30 cellular contexts compared by ENCODE assay signal in the genomic region with DNA sequence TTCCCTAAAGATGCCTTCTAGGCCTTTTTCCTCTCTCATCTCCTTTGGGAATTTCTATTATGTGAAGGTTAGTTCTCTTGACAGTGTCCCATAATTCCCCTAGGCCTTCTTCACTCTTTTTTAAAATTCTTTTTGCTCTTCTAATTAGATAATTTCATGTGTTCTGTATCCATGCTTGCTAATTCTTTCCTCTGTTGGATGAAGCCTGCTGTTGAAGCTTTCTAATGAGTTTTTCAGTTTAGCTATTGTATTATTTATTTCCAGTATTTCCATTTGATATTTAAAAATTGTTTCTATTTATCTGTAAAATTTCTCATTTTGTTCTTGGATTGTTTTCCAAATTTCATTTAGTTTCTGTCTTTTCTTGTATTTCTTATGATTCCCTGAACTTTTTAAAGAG. TPM values are rescaled to one million over a fixed set of nuclear protein-coding genes. Genes with fewer than 3 reads are reported as not detected.
"Had no signal": no experiment of that assay in that cellular context is flagged by ENCODE, and none has a peak within 500 bp of the region (broad histone marks: within the 10 kb centered on the region; RNA-seq: fewer than 3 reads in every experiment).

No MANE protein-coding gene starts in this region.

- DNase-seq: natural killer cell; occipital lobe; ovary; posterior cingulate gyrus; psoas muscle; right cardiac atrium; spleen; stimulated activated CD4-positive, alpha-beta T cell treated with anti-CD3 and anti-CD28 coated beads, Interleukin-12 subunit alpha, Interleukin-12 subunit beta, amount 100 ng/mL, for 4 hours; stimulated activated CD4-positive, alpha-beta T cell treated with anti-CD3 and anti-CD28 coated beads, Interleukin-1b, Interleukin-23, amount 100 ng/mL, for 48 hours; stimulated activated CD4-positive, alpha-beta T cell treated with anti-CD3 and anti-CD28 coated beads, Interleukin-4, amount 100 ng/mL, for 1 hour; stimulated activated CD4-positive, alpha-beta T cell treated with anti-CD3 and anti-CD28 coated beads, Interleukin-4, amount 100 ng/mL, for 4 hours; stimulated activated CD8-positive, alpha-beta memory T cell treated with anti-CD3 and anti-CD28 coated beads, Interleukin-4, amount 100 ng/mL, for 48 hours; stimulated activated naive CD4-positive, alpha-beta T cell; stimulated activated naive CD8-positive, alpha-beta T cell treated with anti-CD3 and anti-CD28 coated beads, Interleukin-15, amount 100 ng/mL, for 72 hours; stimulated activated naive CD8-positive, alpha-beta T cell treated with anti-CD3 and anti-CD28 coated beads, Interleukin-15, Interleukin-2, amounts not matched to agents 100 U/mL and 50 U/mL, for 24 hours; substantia nigra; testis; tibial artery; transverse colon; upper lobe of right lung; uterus had no signal

- H3K9ac ChIP-seq: neural progenitor cell, parathyroid adenoma had no signal

- H3K27me3 ChIP-seq: neural progenitor cell, ovary, spleen, suprapubic skin, testis, tibial artery, upper lobe of right lung, uterus had no signal

- H2AFZ ChIP-seq: neural progenitor cell, parathyroid adenoma had no signal

- H3K4me1 ChIP-seq: neural progenitor cell, parathyroid adenoma, psoas muscle, testis, tibial artery, transverse colon, upper lobe of right lung, uterus had no signal

- H3K4me2 ChIP-seq: neural progenitor cell, smooth muscle cell had no signal

- ATAC-seq: natural killer cell; psoas muscle; right cardiac atrium; sciatic nerve; stimulated activated memory B cell treated with anti-CD40 and anti-IgM and Interleukin-4, amounts not matched to agents 10 μg/mL and 1 μg/mL and 100 μg/mL, for 72 hours; stimulated activated naive CD8-positive, alpha-beta T cell treated with anti-CD3 and anti-CD28 coated beads, Interleukin-15, amount 100 ng/mL, for 72 hours; stimulated activated naive CD8-positive, alpha-beta T cell treated with anti-CD3 and anti-CD28 coated beads, Interleukin-15, Interleukin-2, amounts not matched to agents 100 U/mL and 50 U/mL, for 24 hours; upper lobe of right lung had no signal

- H3K36me3 ChIP-seq: ovary, spleen, suprapubic skin, tibial artery, transverse colon, upper lobe of right lung, uterus had no signal

- H3K27ac ChIP-seq: neural progenitor cell, ovary, parathyroid adenoma, psoas muscle, skin epidermis, spleen, suprapubic skin, testis, tibial artery, transverse colon, upper lobe of right lung, uterus had no signal

- H3K79me2 ChIP-seq: parathyroid adenoma had no signal

- H3K9me3 ChIP-seq: ovary, testis had no signal

- H3K4me3 ChIP-seq: neural progenitor cell, ovary, psoas muscle, skin epidermis, smooth muscle cell, spleen, suprapubic skin, testis, tibial artery, transverse colon, upper lobe of right lung, uterus had no signal

RNA-seq across cellular contexts. Expression of a gene that starts 28.5 kb away (rescaled TPM):
- total RNA-seq: natural killer cell, osteoblast, renal cortical epithelial cell, sciatic nerve, smooth muscle cell, upper lobe of right lung had no signal
- polyA plus RNA-seq: smooth muscle cell had no signal
